Comparison of ENCODE assay signal across 12 cellular contexts in the genomic region with DNA sequence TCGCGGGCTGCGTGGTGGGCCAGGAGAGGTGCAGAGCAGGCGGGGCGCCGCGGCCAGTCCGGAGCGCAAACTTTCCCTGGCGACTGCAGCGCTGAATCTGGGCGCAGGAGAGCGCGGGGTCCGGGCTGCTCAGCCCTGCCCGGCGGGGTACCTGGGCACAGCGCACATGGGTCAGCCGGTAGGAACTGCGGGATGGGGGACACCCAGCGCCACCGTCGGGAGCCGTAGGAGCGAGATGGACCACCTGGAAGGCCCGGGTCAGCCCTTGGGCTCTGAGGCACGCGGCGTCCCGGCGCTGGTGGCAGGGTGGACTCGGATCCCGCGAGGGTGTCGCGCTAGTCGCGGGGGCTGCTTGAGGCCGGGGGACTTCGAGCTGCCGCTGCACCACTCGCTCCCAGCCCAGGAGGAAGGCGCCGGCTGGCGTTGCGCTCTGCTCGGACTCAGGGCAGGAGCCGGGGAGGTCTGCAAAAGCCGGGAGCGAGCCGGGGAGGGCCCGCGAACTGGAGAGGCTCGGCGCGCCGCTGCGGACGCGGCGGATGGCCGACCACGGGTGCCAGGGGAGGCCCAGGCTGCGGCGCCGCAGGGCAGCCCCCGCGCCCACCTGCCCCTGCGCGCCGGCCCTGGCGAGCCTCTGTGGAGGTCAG. TPM values are rescaled to one million over a fixed set of nuclear protein-coding genes. Genes with fewer than 3 reads are reported as not detected.
"Had no signal": no experiment of that assay in that cellular context is flagged by ENCODE, and none has a peak within 500 bp of the region (broad histone marks: within the 10 kb centered on the region; RNA-seq: fewer than 3 reads in every experiment).

No MANE protein-coding gene starts in this region.

RNA-seq across cellular contexts. Expression of a gene that starts 11.7 kb away (rescaled TPM):
- total RNA-seq: activated B cell treated with CpG ODN at 0.5 μM for 24 hours; activated CD4-positive, alpha-beta memory T cell treated with anti-CD3 and anti-CD28 coated beads, Interleukin-2, amount 10 ng/mL, durations not matched to agents 7 days and 5 days; activated CD4-positive, alpha-beta T cell treated with anti-CD3 and anti-CD28 coated beads, Interleukin-2, amount 10 ng/mL, durations not matched to agents 24 days and 14 days; activated naive CD4-positive, alpha-beta T cell treated with anti-CD3 and anti-CD28 coated beads, Interleukin-2, amount 50 U/mL, for 72 hours; activated T-cell treated with anti-CD3 and anti-CD28 coated beads, Interleukin-2, amount 50 U/mL, for 72 hours; astrocyte; body of pancreas; cardiac muscle cell; endodermal cell; foreskin keratinocyte; gastrocnemius medialis; T-helper 17 cell had no signal
